Comparison of ENCODE assay signal across 1 cellular context in the genomic region with DNA sequence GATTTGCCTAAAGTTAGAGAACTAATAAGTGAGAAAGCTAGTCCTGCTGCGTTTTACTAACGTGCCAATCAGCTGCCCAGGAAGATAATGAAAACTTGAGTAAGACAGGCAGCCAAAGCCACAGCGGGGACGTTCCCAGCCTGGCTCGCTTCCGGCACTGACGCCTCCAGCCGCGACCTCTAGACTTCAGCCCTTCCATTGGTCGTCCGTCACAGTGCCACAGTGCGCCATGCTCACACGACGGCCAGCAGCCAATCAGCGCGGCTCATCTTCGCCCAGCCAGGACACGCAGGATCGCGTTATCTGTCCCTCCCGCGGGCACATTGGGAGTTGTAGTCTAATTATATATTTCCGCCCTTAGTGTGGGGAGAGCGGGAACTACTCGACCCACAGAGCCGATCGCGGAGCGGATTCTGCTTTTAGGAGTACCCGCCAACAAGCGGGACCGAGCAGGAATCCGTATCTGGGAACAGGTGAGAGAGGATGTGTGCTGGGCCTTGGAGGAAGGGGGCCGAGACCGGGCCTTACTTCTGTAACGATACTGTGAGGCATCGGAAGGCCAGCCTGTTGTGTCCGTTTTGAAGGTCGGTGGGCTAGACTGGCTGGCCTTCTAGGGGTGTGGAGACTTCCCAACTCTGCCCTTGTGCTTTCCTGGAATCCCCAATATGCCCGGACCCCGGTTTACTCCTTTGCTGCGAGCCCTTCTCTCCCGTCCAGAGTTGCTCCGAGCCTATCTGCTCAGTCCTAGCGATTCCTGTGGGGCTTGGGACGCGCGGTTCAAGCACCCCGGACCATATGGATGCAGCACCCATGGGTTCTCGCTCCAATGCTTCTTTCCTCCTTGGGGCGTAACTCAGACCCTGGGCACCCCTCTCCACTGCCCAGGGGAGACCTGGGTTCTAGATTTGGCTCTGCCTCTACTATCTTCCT.
A peak's percentile ranks its signal among the peaks of the same experiment; 100 is the strongest.
TF ChIP-seq lines count a peak whose summit lies in the region.

Gene FDPS, plus strand, starts transcription at position 374 of the 930 bp plus-strand sequence. CDS start 924 bp downstream, outside the sequence.

TF ChIP-seq in K562, 482 proteins besides CTCF, POLR2A, EP300 and RAD21 (continued from another document and continues in another):
- TF ChIP-seq, protein P1, sequence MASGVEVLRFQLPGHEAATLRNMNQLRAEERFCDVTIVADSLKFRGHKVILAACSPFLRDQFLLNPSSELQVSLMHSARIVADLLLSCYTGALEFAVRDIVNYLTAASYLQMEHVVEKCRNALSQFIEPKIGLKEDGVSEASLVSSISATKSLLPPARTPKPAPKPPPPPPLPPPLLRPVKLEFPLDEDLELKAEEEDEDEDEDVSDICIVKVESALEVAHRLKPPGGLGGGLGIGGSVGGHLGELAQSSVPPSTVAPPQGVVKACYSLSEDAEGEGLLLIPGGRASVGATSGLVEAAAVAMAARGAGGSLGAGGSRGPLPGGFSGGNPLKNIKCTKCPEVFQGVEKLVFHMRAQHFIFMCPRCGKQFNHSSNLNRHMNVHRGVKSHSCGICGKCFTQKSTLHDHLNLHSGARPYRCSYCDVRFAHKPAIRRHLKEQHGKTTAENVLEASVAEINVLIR (CRISPR knock-in tag; IDR thresholded peaks at IDR 0.05) = peak; percentile 91
- TF ChIP-seq ZNF12 (CRISPR knock-in tag; IDR thresholded peaks at IDR 0.05) (0 out of 2 replicates have a peak, but pooled peaks have one; percentile 9), NR1H2 (CRISPR knock-in tag; IDR thresholded peaks at IDR 0.05) (no peak), RFX7 (CRISPR knock-in tag; IDR thresholded peaks at IDR 0.05) (no peak), PYGO2 (tag; IDR thresholded peaks at IDR 0.05) (no peak), NUFIP1 (IDR thresholded peaks at IDR 0.05; ENCODE audit: partially characterized antibody) (no peak), ZFP91 (CRISPR knock-in tag; IDR thresholded peaks at IDR 0.05) (no peak), ZFP36 (IDR thresholded peaks at IDR 0.05; ENCODE audit: low read depth, low read length, partially characterized antibody) (no peak)
- TF ChIP-seq, protein P2, sequence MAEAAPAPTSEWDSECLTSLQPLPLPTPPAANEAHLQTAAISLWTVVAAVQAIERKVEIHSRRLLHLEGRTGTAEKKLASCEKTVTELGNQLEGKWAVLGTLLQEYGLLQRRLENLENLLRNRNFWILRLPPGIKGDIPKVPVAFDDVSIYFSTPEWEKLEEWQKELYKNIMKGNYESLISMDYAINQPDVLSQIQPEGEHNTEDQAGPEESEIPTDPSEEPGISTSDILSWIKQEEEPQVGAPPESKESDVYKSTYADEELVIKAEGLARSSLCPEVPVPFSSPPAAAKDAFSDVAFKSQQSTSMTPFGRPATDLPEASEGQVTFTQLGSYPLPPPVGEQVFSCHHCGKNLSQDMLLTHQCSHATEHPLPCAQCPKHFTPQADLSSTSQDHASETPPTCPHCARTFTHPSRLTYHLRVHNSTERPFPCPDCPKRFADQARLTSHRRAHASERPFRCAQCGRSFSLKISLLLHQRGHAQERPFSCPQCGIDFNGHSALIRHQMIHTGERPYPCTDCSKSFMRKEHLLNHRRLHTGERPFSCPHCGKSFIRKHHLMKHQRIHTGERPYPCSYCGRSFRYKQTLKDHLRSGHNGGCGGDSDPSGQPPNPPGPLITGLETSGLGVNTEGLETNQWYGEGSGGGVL (CRISPR knock-in tag; IDR thresholded peaks at IDR 0.05) = no peak
- TF ChIP-seq, protein P3, sequence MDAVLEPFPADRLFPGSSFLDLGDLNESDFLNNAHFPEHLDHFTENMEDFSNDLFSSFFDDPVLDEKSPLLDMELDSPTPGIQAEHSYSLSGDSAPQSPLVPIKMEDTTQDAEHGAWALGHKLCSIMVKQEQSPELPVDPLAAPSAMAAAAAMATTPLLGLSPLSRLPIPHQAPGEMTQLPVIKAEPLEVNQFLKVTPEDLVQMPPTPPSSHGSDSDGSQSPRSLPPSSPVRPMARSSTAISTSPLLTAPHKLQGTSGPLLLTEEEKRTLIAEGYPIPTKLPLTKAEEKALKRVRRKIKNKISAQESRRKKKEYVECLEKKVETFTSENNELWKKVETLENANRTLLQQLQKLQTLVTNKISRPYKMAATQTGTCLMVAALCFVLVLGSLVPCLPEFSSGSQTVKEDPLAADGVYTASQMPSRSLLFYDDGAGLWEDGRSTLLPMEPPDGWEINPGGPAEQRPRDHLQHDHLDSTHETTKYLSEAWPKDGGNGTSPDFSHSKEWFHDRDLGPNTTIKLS (IDR thresholded peaks at IDR 0.05; ENCODE audit: borderline replicate concordance, low read depth) = peak; percentile 95
- TF ChIP-seq, protein P4, sequence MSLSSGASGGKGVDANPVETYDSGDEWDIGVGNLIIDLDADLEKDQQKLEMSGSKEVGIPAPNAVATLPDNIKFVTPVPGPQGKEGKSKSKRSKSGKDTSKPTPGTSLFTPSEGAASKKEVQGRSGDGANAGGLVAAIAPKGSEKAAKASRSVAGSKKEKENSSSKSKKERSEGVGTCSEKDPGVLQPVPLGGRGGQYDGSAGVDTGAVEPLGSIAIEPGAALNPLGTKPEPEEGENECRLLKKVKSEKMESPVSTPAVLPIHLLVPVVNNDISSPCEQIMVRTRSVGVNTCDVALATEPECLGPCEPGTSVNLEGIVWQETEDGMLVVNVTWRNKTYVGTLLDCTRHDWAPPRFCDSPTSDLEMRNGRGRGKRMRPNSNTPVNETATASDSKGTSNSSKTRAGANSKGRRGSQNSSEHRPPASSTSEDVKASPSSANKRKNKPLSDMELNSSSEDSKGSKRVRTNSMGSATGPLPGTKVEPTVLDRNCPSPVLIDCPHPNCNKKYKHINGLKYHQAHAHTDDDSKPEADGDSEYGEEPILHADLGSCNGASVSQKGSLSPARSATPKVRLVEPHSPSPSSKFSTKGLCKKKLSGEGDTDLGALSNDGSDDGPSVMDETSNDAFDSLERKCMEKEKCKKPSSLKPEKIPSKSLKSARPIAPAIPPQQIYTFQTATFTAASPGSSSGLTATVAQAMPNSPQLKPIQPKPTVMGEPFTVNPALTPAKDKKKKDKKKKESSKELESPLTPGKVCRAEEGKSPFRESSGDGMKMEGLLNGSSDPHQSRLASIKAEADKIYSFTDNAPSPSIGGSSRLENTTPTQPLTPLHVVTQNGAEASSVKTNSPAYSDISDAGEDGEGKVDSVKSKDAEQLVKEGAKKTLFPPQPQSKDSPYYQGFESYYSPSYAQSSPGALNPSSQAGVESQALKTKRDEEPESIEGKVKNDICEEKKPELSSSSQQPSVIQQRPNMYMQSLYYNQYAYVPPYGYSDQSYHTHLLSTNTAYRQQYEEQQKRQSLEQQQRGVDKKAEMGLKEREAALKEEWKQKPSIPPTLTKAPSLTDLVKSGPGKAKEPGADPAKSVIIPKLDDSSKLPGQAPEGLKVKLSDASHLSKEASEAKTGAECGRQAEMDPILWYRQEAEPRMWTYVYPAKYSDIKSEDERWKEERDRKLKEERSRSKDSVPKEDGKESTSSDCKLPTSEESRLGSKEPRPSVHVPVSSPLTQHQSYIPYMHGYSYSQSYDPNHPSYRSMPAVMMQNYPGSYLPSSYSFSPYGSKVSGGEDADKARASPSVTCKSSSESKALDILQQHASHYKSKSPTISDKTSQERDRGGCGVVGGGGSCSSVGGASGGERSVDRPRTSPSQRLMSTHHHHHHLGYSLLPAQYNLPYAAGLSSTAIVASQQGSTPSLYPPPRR (CRISPR knock-in tag; IDR thresholded peaks at IDR 0.05; ENCODE audit: borderline replicate concordance) = no peak
- TF ChIP-seq, protein P5, sequence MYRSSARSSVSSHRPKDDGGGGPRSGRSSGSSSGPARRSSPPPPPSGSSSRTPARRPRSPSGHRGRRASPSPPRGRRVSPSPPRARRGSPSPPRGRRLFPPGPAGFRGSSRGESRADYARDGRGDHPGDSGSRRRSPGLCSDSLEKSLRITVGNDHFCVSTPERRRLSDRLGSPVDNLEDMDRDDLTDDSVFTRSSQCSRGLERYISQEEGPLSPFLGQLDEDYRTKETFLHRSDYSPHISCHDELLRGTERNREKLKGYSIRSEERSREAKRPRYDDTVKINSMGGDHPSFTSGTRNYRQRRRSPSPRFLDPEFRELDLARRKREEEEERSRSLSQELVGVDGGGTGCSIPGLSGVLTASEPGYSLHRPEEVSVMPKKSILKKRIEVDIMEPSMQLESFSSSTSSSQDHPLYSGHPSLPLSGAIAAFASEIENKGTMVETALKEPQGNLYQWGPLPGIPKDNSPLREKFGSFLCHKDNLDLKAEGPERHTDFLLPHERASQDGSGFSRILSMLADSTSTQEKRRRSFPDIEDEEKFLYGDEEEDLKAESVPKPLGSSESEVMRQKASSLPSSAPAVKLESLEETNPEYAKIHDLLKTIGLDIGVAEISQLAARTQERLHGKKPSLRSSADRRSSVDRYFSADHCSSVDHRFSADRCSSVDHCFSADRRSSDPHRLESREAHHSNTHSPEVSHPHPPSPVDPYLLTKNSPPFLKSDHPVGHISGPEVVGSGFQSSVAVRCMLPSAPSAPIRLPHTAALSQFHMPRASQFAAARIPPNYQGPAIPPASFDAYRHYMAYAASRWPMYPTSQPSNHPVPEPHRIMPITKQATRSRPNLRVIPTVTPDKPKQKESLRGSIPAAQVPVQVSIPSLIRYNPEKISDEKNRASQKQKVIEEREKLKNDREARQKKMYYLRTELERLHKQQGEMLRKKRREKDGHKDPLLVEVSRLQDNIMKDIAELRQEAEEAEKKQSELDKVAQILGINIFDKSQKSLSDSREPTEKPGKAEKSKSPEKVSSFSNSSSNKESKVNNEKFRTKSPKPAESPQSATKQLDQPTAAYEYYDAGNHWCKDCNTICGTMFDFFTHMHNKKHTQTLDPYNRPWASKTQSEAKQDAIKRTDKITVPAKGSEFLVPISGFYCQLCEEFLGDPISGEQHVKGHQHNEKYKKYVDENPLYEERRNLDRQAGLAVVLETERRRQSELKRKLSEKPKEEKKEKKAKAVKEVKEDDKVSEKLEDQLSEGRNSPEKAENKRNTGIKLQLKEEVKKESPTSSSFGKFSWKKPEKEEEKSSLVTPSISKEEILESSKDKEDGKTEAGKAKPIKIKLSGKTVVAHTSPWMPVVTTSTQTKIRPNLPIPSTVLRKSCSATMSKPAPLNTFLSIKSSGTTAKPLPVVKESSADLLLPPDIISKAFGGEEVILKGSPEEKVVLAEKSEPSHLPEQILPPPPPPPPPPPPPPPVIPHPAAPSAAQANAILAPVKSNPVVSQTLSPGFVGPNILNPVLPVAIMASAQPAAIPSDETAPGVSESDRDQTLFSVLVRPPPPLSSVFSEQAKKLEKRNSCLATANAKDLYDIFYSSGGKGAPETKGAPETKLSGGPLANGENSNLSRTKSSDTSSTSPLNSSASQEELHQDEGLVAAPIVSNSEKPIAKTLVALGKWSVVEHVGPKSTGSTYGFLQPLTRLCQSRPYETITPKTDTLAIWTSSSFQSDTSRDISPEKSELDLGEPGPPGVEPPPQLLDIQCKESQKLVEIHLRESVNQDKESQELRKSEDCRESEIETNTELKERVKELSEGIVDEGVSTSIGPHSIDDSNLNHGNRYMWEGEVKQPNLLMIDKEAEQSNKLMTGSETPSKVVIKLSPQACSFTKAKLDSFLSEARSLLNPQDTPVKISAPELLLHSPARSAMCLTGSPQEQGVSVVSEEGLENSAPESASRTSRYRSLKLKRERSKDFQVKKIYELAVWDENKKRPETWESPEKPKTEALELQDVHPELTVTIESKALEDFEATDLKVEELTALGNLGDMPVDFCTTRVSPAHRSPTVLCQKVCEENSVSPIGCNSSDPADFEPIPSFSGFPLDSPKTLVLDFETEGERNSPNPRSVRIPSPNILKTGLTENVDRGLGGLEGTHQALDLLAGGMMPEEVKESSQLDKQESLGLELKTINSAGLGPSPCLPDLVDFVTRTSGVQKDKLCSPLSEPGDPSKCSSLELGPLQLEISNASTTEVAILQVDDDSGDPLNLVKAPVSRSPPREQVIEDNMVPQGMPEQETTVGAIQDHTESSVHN (IDR thresholded peaks at IDR 0.05; ENCODE audit: borderline replicate concordance in 1 of 2, low read depth in 1 of 2) = no peak
- TF ChIP-seq, protein P6, sequence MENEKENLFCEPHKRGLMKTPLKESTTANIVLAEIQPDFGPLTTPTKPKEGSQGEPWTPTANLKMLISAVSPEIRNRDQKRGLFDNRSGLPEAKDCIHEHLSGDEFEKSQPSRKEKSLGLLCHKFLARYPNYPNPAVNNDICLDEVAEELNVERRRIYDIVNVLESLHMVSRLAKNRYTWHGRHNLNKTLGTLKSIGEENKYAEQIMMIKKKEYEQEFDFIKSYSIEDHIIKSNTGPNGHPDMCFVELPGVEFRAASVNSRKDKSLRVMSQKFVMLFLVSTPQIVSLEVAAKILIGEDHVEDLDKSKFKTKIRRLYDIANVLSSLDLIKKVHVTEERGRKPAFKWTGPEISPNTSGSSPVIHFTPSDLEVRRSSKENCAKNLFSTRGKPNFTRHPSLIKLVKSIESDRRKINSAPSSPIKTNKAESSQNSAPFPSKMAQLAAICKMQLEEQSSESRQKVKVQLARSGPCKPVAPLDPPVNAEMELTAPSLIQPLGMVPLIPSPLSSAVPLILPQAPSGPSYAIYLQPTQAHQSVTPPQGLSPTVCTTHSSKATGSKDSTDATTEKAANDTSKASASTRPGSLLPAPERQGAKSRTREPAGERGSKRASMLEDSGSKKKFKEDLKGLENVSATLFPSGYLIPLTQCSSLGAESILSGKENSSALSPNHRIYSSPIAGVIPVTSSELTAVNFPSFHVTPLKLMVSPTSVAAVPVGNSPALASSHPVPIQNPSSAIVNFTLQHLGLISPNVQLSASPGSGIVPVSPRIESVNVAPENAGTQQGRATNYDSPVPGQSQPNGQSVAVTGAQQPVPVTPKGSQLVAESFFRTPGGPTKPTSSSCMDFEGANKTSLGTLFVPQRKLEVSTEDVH (IDR thresholded peaks at IDR 0.05; ENCODE audit: low read depth, partially characterized antibody) = peak; percentile 84
